In genomic region chr4:112230879-112231778, GRCh38 we compare ENCODE assay signal across 8 cellular contexts. TPM values are rescaled to one million over a fixed set of nuclear protein-coding genes. Genes with fewer than 3 reads are reported as not detected.
A peak's percentile ranks its signal among the peaks of the same experiment; 100 is the strongest.
DNase-seq lines count a peak whose midpoint lies in the region; ATAC-seq, FAIRE-seq and TF ChIP-seq lines count a peak whose summit lies in the region.

No MANE protein-coding gene starts in this region.

- POLR2A ChIA-PET in WTC11 (lab: Charles Lee) = interaction anchor here (0.8 to 1.0 kb wide), 2 partner anchors 78 to 131 kb away, joined by 3 to 4 read pairs; no protein-coding TSS in a partner anchor

- peak overlapping the region; percentile 99 for H3K27ac Mint-ChIP-seq in WTC11

- no peaks in the 10 kb centered on the region for H3K36me3 ChIP-seq in ACC112 (ENCODE audit: insufficient read depth, low read length)
- no peaks in the 10 kb centered on the region for H3K36me3 ChIP-seq in small intestine (ENCODE audit: control insufficient read depth in 2 of 2, insufficient read depth in 2 of 2, low read length in 2 of 2)

- no peaks in the 10 kb centered on the region for H3K27me3 ChIP-seq in ACC112 (ENCODE audit: insufficient read depth, low read length)
- no peaks in the 10 kb centered on the region for H3K27me3 ChIP-seq in small intestine (ENCODE audit: control insufficient read depth in 2 of 2, insufficient read depth in 2 of 2, low read length in 2 of 2)

- no peak for TF ChIP-seq CTCF in WTC11 (IDR thresholded peaks at IDR 0.05)

- peak overlapping the region; percentile 97 for H2AFZ ChIP-seq in ACC112 (ENCODE audit: low read length, unreplicated experiment)

- peak; percentile 90 for ATAC-seq in GM18907 (IDR thresholded peaks at IDR 0.05; ENCODE audit: unreplicated experiment)
- peak; percentile 83 for ATAC-seq in HG03175 (IDR thresholded peaks at IDR 0.05; ENCODE audit: unreplicated experiment)
- peak; percentile 94 for ATAC-seq in WTC11

- FAIRE-seq in small intestine (lab: Jason Lieb, UNC) = peak; percentile 10

- H3K9me3 ChIP-seq in small intestine (ENCODE audit: control insufficient read depth, low read depth) = no peaks in the 10 kb centered on the region

- peaks cover 26% of the 10 kb centered on the region for H3K4me1 Mint-ChIP-seq in WTC11

- CTCF ChIA-PET in WTC11 (lab: Charles Lee) = interaction anchor here (0.5 to 5.7 kb wide), 5 partner anchors 11 to 334 kb away, joined by 3 to 52 read pairs (median 6); no protein-coding TSS in a partner anchor

- H3K4me3 ChIP-seq in ACC112 (ENCODE audit: low read depth, low read length) = peak overlapping the region; percentile 98
- peak overlapping the region; percentile 68 to 95 for H3K4me3 ChIP-seq in small intestine (ENCODE audit: low read depth in 1 of 2, low read length in 2 of 2)

- DNase-seq in NCI-H2227 treated with DMSO at 0.1 percent for 48 hours (lab: John Stamatoyannopoulos, UW) (peak; percentile 93), WTC11 (ENCODE audit: low spot score) (peak; percentile 99), caudate nucleus (lab: John Stamatoyannopoulos, UW) (peak; percentile 56 to 99 (median 96)), iPS-NIHi7 (ENCODE audit: extremely low spot score) (peak; percentile 99), small intestine (peak; percentile 99)

- peak overlapping the region; percentile 85 for H3K27ac ChIP-seq in ACC112 (ENCODE audit: low read depth, low read length)
- peak overlapping the region; percentile 97 for H3K27ac ChIP-seq in caudate nucleus (ENCODE audit: low read depth, low read length)
- H3K27ac ChIP-seq in small intestine (ENCODE audit: low read depth in 1 of 2, low read length in 1 of 2) = peak overlapping the region; percentile 97 to 99

- H3K36me3 Mint-ChIP-seq in WTC11 = no peaks in the 10 kb centered on the region

- 1% methylated on average over 42 to 52 of the region's 52 CpGs for WGBS in small intestine, 3 donors

- peak overlapping the region; percentile 92 for H3K4me3 Mint-ChIP-seq in WTC11

- H3K4me1 ChIP-seq in ACC112 (ENCODE audit: control insufficient read depth, insufficient read depth, low read length, unreplicated experiment) = peaks cover 31% of the 10 kb centered on the region
- H3K4me1 ChIP-seq in small intestine (ENCODE audit: control insufficient read depth in 2 of 2, insufficient read depth in 1 of 2, low read depth in 1 of 2, low read length in 1 of 2) = no peaks in the 10 kb centered on the region

- no peaks in the 10 kb centered on the region for H3K9me3 Mint-ChIP-seq in WTC11

- peaks cover 32% of the 10 kb centered on the region for H3K79me2 ChIP-seq in ACC112 (ENCODE audit: control insufficient read depth, insufficient read depth, low read length, unreplicated experiment)

- H3K27me3 Mint-ChIP-seq in WTC11 (ENCODE audit: low read depth) = no peaks in the 10 kb centered on the region; the same call in 1 of the 2 replicates

TF ChIP-seq in WTC11, 78 proteins besides CTCF, POLR2A, EP300 and RAD21 (continues in another document):
- TF ChIP-seq, protein P1, sequence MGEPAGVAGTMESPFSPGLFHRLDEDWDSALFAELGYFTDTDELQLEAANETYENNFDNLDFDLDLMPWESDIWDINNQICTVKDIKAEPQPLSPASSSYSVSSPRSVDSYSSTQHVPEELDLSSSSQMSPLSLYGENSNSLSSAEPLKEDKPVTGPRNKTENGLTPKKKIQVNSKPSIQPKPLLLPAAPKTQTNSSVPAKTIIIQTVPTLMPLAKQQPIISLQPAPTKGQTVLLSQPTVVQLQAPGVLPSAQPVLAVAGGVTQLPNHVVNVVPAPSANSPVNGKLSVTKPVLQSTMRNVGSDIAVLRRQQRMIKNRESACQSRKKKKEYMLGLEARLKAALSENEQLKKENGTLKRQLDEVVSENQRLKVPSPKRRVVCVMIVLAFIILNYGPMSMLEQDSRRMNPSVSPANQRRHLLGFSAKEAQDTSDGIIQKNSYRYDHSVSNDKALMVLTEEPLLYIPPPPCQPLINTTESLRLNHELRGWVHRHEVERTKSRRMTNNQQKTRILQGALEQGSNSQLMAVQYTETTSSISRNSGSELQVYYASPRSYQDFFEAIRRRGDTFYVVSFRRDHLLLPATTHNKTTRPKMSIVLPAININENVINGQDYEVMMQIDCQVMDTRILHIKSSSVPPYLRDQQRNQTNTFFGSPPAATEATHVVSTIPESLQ (CRISPR knock-in tag; IDR thresholded peaks at IDR 0.05) = no peak
- TF ChIP-seq ZNF396 (CRISPR knock-in tag; IDR thresholded peaks at IDR 0.05; ENCODE audit: borderline replicate concordance) (no peak), TEAD1 (CRISPR knock-in tag; IDR thresholded peaks at IDR 0.05) (no peak; the same call in 1 of the 2 replicates), CDX4 (CRISPR knock-in tag; IDR thresholded peaks at IDR 0.05; ENCODE audit: borderline replicate concordance) (no peak), SP1 (CRISPR knock-in tag; conservative IDR thresholded peaks at IDR 0.05) (peak; percentile 91; the same call in 1 of the 2 replicates), ZNF219 (CRISPR knock-in tag; IDR thresholded peaks at IDR 0.05; ENCODE audit: borderline replicate concordance) (no peak), GABPB1 (CRISPR knock-in tag; IDR thresholded peaks at IDR 0.05) (peak; percentile 96), NR1H2 (CRISPR knock-in tag; IDR thresholded peaks at IDR 0.05) (no peak), AR (CRISPR knock-in tag; IDR thresholded peaks at IDR 0.05) (no peak), NFATC4 (CRISPR knock-in tag; IDR thresholded peaks at IDR 0.05) (no peak), ZBTB21 (CRISPR knock-in tag; IDR thresholded peaks at IDR 0.05; ENCODE audit: borderline replicate concordance) (no peak), GRHL2 (CRISPR knock-in tag; IDR thresholded peaks at IDR 0.05; ENCODE audit: insufficient replicate concordance, severe bottlenecking) (no peak), E2F4 (CRISPR knock-in tag; IDR thresholded peaks at IDR 0.05; ENCODE audit: borderline replicate concordance, low read depth) (no peak), NFYB (CRISPR knock-in tag; conservative IDR thresholded peaks at IDR 0.05; ENCODE audit: low read depth) (peak; percentile 51; the same call in 1 of the 2 replicates), CREM (CRISPR knock-in tag; IDR thresholded peaks at IDR 0.05) (peak; percentile 93), USF2 (CRISPR knock-in tag; IDR thresholded peaks at IDR 0.05) (no peak), PREB (CRISPR knock-in tag; IDR thresholded peaks at IDR 0.05; ENCODE audit: borderline replicate concordance) (no peak), FOXP1 (CRISPR knock-in tag; IDR thresholded peaks at IDR 0.05; ENCODE audit: borderline replicate concordance) (no peak)

RNA-seq across cellular contexts. Expression of gene AP1AR, which starts 0.5 kb away (rescaled TPM):
- 22.4 to 26.1 TPM (median 23.1 TPM) in 3 replicates for total RNA-seq in WTC11 (2021)
- 10 to 100 TPM; 16.8 to 26.7 (median 25.9) TPM for polyA plus RNA-seq in small intestine

RNA-seq across cellular contexts. Expression of gene TIFA, which starts 54.6 kb away (rescaled TPM):
- total RNA-seq in WTC11 (2021) = 1.4 to 3.6 TPM (median 1.8 TPM) in 3 replicates
- 10 to 100 TPM in 1 of 3 donors, 1 to 10 TPM in 1, under 1 TPM in 1; 0.89 to 11.3 (median 6.2) TPM for polyA plus RNA-seq in small intestine

Comparison
In these comparisons a context has a peak if more than half of its experiments do, and no peak if none do; other contexts are left out.
1. Peak in every context shown above with its lines: DNase-seq, ATAC-seq, H3K4me3 ChIP-seq and H3K27ac ChIP-seq.